In the genomic region with DNA sequence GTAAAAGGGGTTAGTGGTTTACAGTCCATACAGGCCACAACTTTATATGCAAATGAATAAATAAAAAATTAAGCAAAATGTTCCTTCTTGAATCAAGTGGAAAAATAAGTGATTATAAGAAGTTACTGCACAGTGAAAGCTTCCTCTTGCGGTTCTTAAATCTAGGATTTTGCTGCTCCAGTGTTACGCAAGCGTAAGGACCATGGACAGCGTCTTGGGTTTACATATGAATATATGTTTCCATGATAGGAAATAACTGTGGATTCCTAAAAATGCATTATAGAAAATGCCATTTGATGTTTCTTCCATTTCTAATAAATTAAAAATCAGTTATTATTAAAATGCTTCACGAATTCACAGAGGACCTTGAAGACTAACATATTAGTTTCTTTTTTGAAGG, we compare ENCODE assay signal across 1 cellular context.
A peak's percentile ranks its signal among the peaks of the same experiment; 100 is the strongest.
TF ChIP-seq lines count a peak whose summit lies in the region.

No MANE protein-coding gene starts in this region.

TF ChIP-seq in HepG2, 621 proteins besides CTCF, POLR2A, EP300 and RAD21 (continued from another document and continues in another):
- TF ChIP-seq HNF4G (IDR thresholded peaks at IDR 0.05; ENCODE audit: borderline replicate concordance, low read depth, low read length) (no peak), HNF4G (CRISPR knock-in tag; IDR thresholded peaks at IDR 0.05; ENCODE audit: borderline replicate concordance, low read depth) (no peak), REXO4 (CRISPR knock-in tag; IDR thresholded peaks at IDR 0.05; ENCODE audit: borderline replicate concordance) (no peak), SMARCE1 (IDR thresholded peaks at IDR 0.05; ENCODE audit: borderline replicate concordance) (no peak), SIX1 (CRISPR knock-in tag; IDR thresholded peaks at IDR 0.05; ENCODE audit: borderline replicate concordance) (no peak), GLMP (CRISPR knock-in tag; IDR thresholded peaks at IDR 0.05; ENCODE audit: borderline replicate concordance) (no peak), RFX1 (IDR thresholded peaks at IDR 0.05) (no peak), ZNF512B (CRISPR knock-in tag; IDR thresholded peaks at IDR 0.05; ENCODE audit: borderline replicate concordance) (no peak), ZNF570 (CRISPR knock-in tag; IDR thresholded peaks at IDR 0.05; ENCODE audit: borderline replicate concordance) (no peak), SAP130 (CRISPR knock-in tag; IDR thresholded peaks at IDR 0.05; ENCODE audit: low read depth) (0 out of 2 replicates have a peak, but pooled peaks have one; percentile 26), ZNF543 (CRISPR knock-in tag; IDR thresholded peaks at IDR 0.05) (no peak), GATAD1 (CRISPR knock-in tag; IDR thresholded peaks at IDR 0.05) (0 out of 2 replicates have a peak, but pooled peaks have one; percentile 36), FOXA3 (CRISPR knock-in tag; IDR thresholded peaks at IDR 0.05) (no peak), SMAD3 (CRISPR knock-in tag; IDR thresholded peaks at IDR 0.05) (0 out of 2 replicates have a peak, but pooled peaks have one; percentile 33), ZNF430 (CRISPR knock-in tag; IDR thresholded peaks at IDR 0.05) (no peak), BATF2 (CRISPR knock-in tag; IDR thresholded peaks at IDR 0.05) (no peak), ZFP36 (IDR thresholded peaks at IDR 0.05; ENCODE audit: borderline replicate concordance, low read depth, low read length, partially characterized antibody) (no peak), SIN3B (IDR thresholded peaks at IDR 0.05; ENCODE audit: low read length) (no peak), ZBTB21 (CRISPR knock-in tag; IDR thresholded peaks at IDR 0.05) (0 out of 2 replicates have a peak, but pooled peaks have one; percentile 41), NFKBIZ (CRISPR knock-in tag; IDR thresholded peaks at IDR 0.05) (no peak), DR1 (CRISPR knock-in tag; IDR thresholded peaks at IDR 0.05) (no peak), XBP1 (CRISPR knock-in tag; IDR thresholded peaks at IDR 0.05) (no peak), TEAD3 (CRISPR knock-in tag; optimal IDR thresholded peaks at IDR 0.05; ENCODE audit: borderline replicate concordance) (no peak), ZBTB8A (CRISPR knock-in tag; IDR thresholded peaks at IDR 0.05; ENCODE audit: borderline replicate concordance, low read depth) (no peak), HES4 (CRISPR knock-in tag; IDR thresholded peaks at IDR 0.05; ENCODE audit: borderline replicate concordance) (no peak), ZNF569 (CRISPR knock-in tag; IDR thresholded peaks at IDR 0.05; ENCODE audit: borderline replicate concordance) (no peak), SMC3 (IDR thresholded peaks at IDR 0.05; ENCODE audit: low read length) (no peak), ZFYVE20 (CRISPR knock-in tag; IDR thresholded peaks at IDR 0.05; ENCODE audit: borderline replicate concordance, low read depth) (no peak), POGZ (CRISPR knock-in tag; IDR thresholded peaks at IDR 0.05) (no peak), KLF15 (CRISPR knock-in tag; IDR thresholded peaks at IDR 0.05; ENCODE audit: borderline replicate concordance) (no peak), ZMAT3 (CRISPR knock-in tag; conservative IDR thresholded peaks at IDR 0.05) (no peak), ZNF816 (CRISPR knock-in tag; IDR thresholded peaks at IDR 0.05; ENCODE audit: borderline replicate concordance) (no peak), CBX1 (IDR thresholded peaks at IDR 0.05; ENCODE audit: low read depth) (no peak), ZNF777 (CRISPR knock-in tag; IDR thresholded peaks at IDR 0.05) (no peak), PHF21A (CRISPR knock-in tag; IDR thresholded peaks at IDR 0.05) (no peak), HOXA5 (CRISPR knock-in tag; IDR thresholded peaks at IDR 0.05) (no peak), SNAPC5 (CRISPR knock-in tag; IDR thresholded peaks at IDR 0.05; ENCODE audit: borderline replicate concordance) (no peak), ZFP1 (CRISPR knock-in tag; IDR thresholded peaks at IDR 0.05) (no peak), ZNF710 (CRISPR knock-in tag; IDR thresholded peaks at IDR 0.05; ENCODE audit: borderline replicate concordance) (no peak), NFE2 (CRISPR knock-in tag; IDR thresholded peaks at IDR 0.05) (no peak), HDAC2 (CRISPR knock-in tag; IDR thresholded peaks at IDR 0.05) (peak; percentile 38; the same call in 1 of the 2 replicates), SRSF4 (IDR thresholded peaks at IDR 0.05; ENCODE audit: low read depth, low read length, poor library complexity, severe bottlenecking) (no peak), GFI1 (CRISPR knock-in tag; IDR thresholded peaks at IDR 0.05; ENCODE audit: borderline replicate concordance) (no peak), MXD4 (CRISPR knock-in tag; IDR thresholded peaks at IDR 0.05) (no peak), SOX6 (IDR thresholded peaks at IDR 0.05) (no peak), SOX6 (CRISPR knock-in tag; IDR thresholded peaks at IDR 0.05) (no peak), ZNF383 (CRISPR knock-in tag; IDR thresholded peaks at IDR 0.05; ENCODE audit: borderline replicate concordance) (no peak), SOX13 (IDR thresholded peaks at IDR 0.05) (no peak), SOX13 (CRISPR knock-in tag; conservative IDR thresholded peaks at IDR 0.05 in 1 of 2, IDR thresholded peaks at IDR 0.05 in 1 of 2) (no peak), ARNT (IDR thresholded peaks at IDR 0.05) (no peak), RORA (CRISPR knock-in tag; IDR thresholded peaks at IDR 0.05) (no peak)
- TF ChIP-seq, protein P1, sequence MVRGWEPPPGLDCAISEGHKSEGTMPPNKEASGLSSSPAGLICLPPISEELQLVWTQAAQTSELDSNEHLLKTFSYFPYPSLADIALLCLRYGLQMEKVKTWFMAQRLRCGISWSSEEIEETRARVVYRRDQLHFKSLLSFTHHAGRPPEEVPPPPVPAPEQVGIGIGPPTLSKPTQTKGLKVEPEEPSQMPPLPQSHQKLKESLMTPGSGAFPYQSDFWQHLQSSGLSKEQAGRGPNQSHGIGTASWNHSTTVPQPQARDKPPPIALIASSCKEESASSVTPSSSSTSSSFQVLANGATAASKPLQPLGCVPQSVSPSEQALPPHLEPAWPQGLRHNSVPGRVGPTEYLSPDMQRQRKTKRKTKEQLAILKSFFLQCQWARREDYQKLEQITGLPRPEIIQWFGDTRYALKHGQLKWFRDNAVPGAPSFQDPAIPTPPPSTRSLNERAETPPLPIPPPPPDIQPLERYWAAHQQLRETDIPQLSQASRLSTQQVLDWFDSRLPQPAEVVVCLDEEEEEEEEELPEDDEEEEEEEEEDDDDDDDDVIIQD (CRISPR knock-in tag; IDR thresholded peaks at IDR 0.05; ENCODE audit: low read depth) = no peak
- TF ChIP-seq, protein P2, sequence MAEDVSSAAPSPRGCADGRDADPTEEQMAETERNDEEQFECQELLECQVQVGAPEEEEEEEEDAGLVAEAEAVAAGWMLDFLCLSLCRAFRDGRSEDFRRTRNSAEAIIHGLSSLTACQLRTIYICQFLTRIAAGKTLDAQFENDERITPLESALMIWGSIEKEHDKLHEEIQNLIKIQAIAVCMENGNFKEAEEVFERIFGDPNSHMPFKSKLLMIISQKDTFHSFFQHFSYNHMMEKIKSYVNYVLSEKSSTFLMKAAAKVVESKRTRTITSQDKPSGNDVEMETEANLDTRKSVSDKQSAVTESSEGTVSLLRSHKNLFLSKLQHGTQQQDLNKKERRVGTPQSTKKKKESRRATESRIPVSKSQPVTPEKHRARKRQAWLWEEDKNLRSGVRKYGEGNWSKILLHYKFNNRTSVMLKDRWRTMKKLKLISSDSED (CRISPR knock-in tag; IDR thresholded peaks at IDR 0.05) = no peak
- TF ChIP-seq, protein P3, sequence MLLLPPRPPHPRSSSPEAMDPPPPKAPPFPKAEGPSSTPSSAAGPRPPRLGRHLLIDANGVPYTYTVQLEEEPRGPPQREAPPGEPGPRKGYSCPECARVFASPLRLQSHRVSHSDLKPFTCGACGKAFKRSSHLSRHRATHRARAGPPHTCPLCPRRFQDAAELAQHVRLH (CRISPR knock-in tag; IDR thresholded peaks at IDR 0.05; ENCODE audit: borderline replicate concordance, low read depth) = no peak
- TF ChIP-seq, protein P4, sequence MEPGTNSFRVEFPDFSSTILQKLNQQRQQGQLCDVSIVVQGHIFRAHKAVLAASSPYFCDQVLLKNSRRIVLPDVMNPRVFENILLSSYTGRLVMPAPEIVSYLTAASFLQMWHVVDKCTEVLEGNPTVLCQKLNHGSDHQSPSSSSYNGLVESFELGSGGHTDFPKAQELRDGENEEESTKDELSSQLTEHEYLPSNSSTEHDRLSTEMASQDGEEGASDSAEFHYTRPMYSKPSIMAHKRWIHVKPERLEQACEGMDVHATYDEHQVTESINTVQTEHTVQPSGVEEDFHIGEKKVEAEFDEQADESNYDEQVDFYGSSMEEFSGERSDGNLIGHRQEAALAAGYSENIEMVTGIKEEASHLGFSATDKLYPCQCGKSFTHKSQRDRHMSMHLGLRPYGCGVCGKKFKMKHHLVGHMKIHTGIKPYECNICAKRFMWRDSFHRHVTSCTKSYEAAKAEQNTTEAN (CRISPR knock-in tag; conservative IDR thresholded peaks at IDR 0.05) = no peak
- TF ChIP-seq, protein P5, sequence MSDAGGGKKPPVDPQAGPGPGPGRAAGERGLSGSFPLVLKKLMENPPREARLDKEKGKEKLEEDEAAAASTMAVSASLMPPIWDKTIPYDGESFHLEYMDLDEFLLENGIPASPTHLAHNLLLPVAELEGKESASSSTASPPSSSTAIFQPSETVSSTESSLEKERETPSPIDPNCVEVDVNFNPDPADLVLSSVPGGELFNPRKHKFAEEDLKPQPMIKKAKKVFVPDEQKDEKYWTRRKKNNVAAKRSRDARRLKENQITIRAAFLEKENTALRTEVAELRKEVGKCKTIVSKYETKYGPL (CRISPR knock-in tag; IDR thresholded peaks at IDR 0.05) = peak; percentile 82; the same call in 1 of the 2 replicates
- TF ChIP-seq, protein P6, sequence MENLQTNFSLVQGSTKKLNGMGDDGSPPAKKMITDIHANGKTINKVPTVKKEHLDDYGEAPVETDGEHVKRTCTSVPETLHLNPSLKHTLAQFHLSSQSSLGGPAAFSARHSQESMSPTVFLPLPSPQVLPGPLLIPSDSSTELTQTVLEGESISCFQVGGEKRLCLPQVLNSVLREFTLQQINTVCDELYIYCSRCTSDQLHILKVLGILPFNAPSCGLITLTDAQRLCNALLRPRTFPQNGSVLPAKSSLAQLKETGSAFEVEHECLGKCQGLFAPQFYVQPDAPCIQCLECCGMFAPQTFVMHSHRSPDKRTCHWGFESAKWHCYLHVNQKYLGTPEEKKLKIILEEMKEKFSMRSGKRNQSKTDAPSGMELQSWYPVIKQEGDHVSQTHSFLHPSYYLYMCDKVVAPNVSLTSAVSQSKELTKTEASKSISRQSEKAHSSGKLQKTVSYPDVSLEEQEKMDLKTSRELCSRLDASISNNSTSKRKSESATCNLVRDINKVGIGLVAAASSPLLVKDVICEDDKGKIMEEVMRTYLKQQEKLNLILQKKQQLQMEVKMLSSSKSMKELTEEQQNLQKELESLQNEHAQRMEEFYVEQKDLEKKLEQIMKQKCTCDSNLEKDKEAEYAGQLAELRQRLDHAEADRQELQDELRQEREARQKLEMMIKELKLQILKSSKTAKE (CRISPR knock-in tag; IDR thresholded peaks at IDR 0.05; ENCODE audit: borderline replicate concordance) = no peak
